In the genomic region with DNA sequence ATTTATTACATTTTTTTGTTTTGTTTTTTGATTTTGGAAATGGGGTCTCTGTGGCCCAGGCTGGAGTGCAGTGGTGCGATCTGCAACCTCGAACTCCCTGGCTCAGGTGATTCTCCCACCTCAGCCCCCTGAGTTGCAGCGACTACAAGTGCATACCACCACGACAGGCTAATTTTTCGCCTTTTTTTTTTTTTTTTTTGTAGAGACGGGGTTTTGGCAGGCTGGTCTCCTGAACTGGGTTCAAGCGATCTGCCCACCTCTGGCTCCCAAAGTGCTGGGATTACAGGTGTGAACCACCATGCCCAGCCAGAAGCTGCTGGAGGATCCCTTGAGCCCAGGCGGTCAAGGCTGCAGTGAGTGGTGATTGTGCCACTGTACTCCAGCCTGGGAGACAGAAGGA, we compare ENCODE assay signal across 11 cellular contexts. TPM values are rescaled to one million over a fixed set of nuclear protein-coding genes. Genes with fewer than 3 reads are reported as not detected.
DNase-seq lines count a peak whose midpoint lies in the region; ATAC-seq and TF ChIP-seq lines count a peak whose summit lies in the region.
"Had no signal": no experiment of that assay in that cellular context is flagged by ENCODE, and none has a peak within 500 bp of the region (broad histone marks: within the 10 kb centered on the region; RNA-seq: fewer than 3 reads in every experiment).

No MANE protein-coding gene starts in this region.

- H2AFZ ChIP-seq in ACC112 (ENCODE audit: low read length, unreplicated experiment) (no peak overlapping the region), mesenchymal stem cell (ENCODE audit: low read depth, low read length) (no peak overlapping the region)

- peak overlapping the region; percentile 7 for H3K4me3 Mint-ChIP-seq in activated T-helper 2 cell treated with anti-CD3 and anti-CD28 coated beads, Interferon-gamma antibody, Interleukin-2, Interleukin-4, amounts not matched to agents 10 μg/mL and 5 μg/mL and 100 μg/mL, durations not matched to agents 14 hours and 24 hours and 36 hours (ENCODE audit: low read depth)

- no peak overlapping the region for H3K4ac ChIP-seq in mesenchymal stem cell (ENCODE audit: low read depth in 1 of 2, low read length in 2 of 2)

- 88% methylated on average over 8 of the region's 8 CpGs for WGBS in mesenchymal stem cell
- WGBS in adrenal gland, 4 donors = 86 to 90% (median 88%) methylated on average over 8 of the region's 8 CpGs

- H3K9me3 ChIP-seq in DOHH2 (ENCODE audit: control insufficient read depth, insufficient read depth, low read length) (no peaks in the 10 kb centered on the region), mesenchymal stem cell (ENCODE audit: control insufficient read depth, low read length) (no peaks in the 10 kb centered on the region), adrenal gland (replicated peaks in 1 of 3) (no peaks in the 10 kb centered on the region)
- H3K9me3 ChIP-seq: testis had no signal

- H3K79me2 ChIP-seq in ACC112 (ENCODE audit: control insufficient read depth, insufficient read depth, low read length, unreplicated experiment) (peaks cover 63% of the 10 kb centered on the region), DOHH2 (ENCODE audit: control insufficient read depth, low read length) (peaks cover 75% of the 10 kb centered on the region)

- no peak for ATAC-seq in HG03520 (IDR thresholded peaks at IDR 0.05; ENCODE audit: unreplicated experiment)
- no peak for ATAC-seq in GM21515 (IDR thresholded peaks at IDR 0.05; ENCODE audit: unreplicated experiment)
- no peak for ATAC-seq in HG02981 (IDR thresholded peaks at IDR 0.05; ENCODE audit: unreplicated experiment)
- ATAC-seq: esophagus mucosa had no signal

- intact Hi-C loops in activated T-helper 2 cell treated with anti-CD3 and anti-CD28 coated beads, Interferon-gamma antibody, Interleukin-2, Interleukin-4, amounts not matched to agents 10 μg/mL and 5 μg/mL and 100 μg/mL, durations not matched to agents 14 hours and 24 hours and 36 hours (cut with micrococcal nuclease) = no loop called here
- intact Hi-C loops in adrenal gland (cut with DNase I) = no loop called here

- TF ChIP-seq CTCF in DOHH2 (IDR thresholded peaks at IDR 0.05; ENCODE audit: low read depth, low read length, poor library complexity, severe bottlenecking) (no peak), adrenal gland (IDR thresholded peaks at IDR 0.05) (no peak)

- H3K27me3 ChIP-seq in ACC112 (ENCODE audit: insufficient read depth, low read length) = no peaks in the 10 kb centered on the region
- no peaks in the 10 kb centered on the region for H3K27me3 ChIP-seq in DOHH2 (ENCODE audit: control insufficient read depth, low read length)
- H3K27me3 ChIP-seq in mesenchymal stem cell (ENCODE audit: control insufficient read depth in 1 of 2, insufficient read depth in 1 of 2, low read length in 2 of 2) = no peaks in the 10 kb centered on the region
- H3K27me3 ChIP-seq in adrenal gland = no peaks in the 10 kb centered on the region
- H3K27me3 ChIP-seq: testis had no signal

- peaks cover 20% of the 10 kb centered on the region for H3K4me1 Mint-ChIP-seq in activated T-helper 2 cell treated with anti-CD3 and anti-CD28 coated beads, Interferon-gamma antibody, Interleukin-2, Interleukin-4, amounts not matched to agents 10 μg/mL and 5 μg/mL and 100 μg/mL, durations not matched to agents 14 hours and 24 hours and 36 hours (ENCODE audit: low read depth)

- H3K23ac ChIP-seq in mesenchymal stem cell (ENCODE audit: low read length in 2 of 2) = no peak overlapping the region

- no peak for TF ChIP-seq POLR2A in adrenal gland (IDR thresholded peaks at IDR 0.05)

- H3K9me2 ChIP-seq in DOHH2 (replicated peaks; ENCODE audit: control insufficient read depth, low read length) = no peaks in the 10 kb centered on the region

- peak overlapping the region; percentile 93 for H3K4me2 ChIP-seq in DOHH2 (ENCODE audit: low read length)
- peak overlapping the region; percentile 45 for H3K4me2 ChIP-seq in mesenchymal stem cell (ENCODE audit: low read length, poor library complexity, severe bottlenecking)

- H3K9ac ChIP-seq in mesenchymal stem cell (ENCODE audit: low read length) = peak overlapping the region; percentile 99

- no peak overlapping the region for H2BK12ac ChIP-seq in mesenchymal stem cell (ENCODE audit: low read length in 2 of 2)

- H2AK5ac ChIP-seq in mesenchymal stem cell (ENCODE audit: low read length, severe bottlenecking) = no peak overlapping the region

- peaks cover 3% of the 10 kb centered on the region for H3K9me3 Mint-ChIP-seq in activated T-helper 2 cell treated with anti-CD3 and anti-CD28 coated beads, Interferon-gamma antibody, Interleukin-2, Interleukin-4, amounts not matched to agents 10 μg/mL and 5 μg/mL and 100 μg/mL, durations not matched to agents 14 hours and 24 hours and 36 hours

- H3K18ac ChIP-seq in mesenchymal stem cell (ENCODE audit: low read depth in 1 of 2, low read length in 2 of 2) = no peak overlapping the region

- H2BK15ac ChIP-seq in mesenchymal stem cell (ENCODE audit: low read depth, poor library complexity, severe bottlenecking) = no peak overlapping the region

- no peak overlapping the region for H4K8ac ChIP-seq in mesenchymal stem cell (ENCODE audit: low read length)

- H2BK120ac ChIP-seq in mesenchymal stem cell (ENCODE audit: low read depth, low read length) = no peak overlapping the region

- H3K36me3 ChIP-seq in ACC112 (ENCODE audit: insufficient read depth, low read length) (no peaks in the 10 kb centered on the region; the same call in 1 of the 2 replicates), DOHH2 (ENCODE audit: control insufficient read depth, low read length) (peaks cover 13% of the 10 kb centered on the region), mesenchymal stem cell (ENCODE audit: control insufficient read depth in 1 of 2, insufficient read depth in 2 of 2, low read depth in 1 of 2, low read length in 2 of 2) (peaks cover 0 to 16% of the 10 kb centered on the region in 2 experiments), adrenal gland (replicated peaks in 1 of 2) (no peaks in the 10 kb centered on the region)

- H3K4me1 ChIP-seq in ACC112 (ENCODE audit: control insufficient read depth, insufficient read depth, low read length, unreplicated experiment) (no peaks in the 10 kb centered on the region), DOHH2 (ENCODE audit: control insufficient read depth, low read length) (peaks cover 18% of the 10 kb centered on the region), mesenchymal stem cell (ENCODE audit: control insufficient read depth, insufficient read depth, low read depth, low read length) (peaks cover 7% of the 10 kb centered on the region), adrenal gland (replicated peaks in 1 of 2) (peaks cover 4 to 36% of the 10 kb centered on the region in 2 donors)

- H4K20me1 ChIP-seq in DOHH2 (ENCODE audit: control insufficient read depth, insufficient read depth, low read depth, low read length) = no peaks in the 10 kb centered on the region

- DNase-seq in activated T-helper 2 cell treated with anti-CD3 and anti-CD28 coated beads, Interferon-gamma antibody, Interleukin-2, Interleukin-4, amounts not matched to agents 10 μg/mL and 5 μg/mL and 100 μg/mL, durations not matched to agents 14 hours and 24 hours and 36 hours (ENCODE audit: low spot score) = no peak
- DNase-seq in mesenchymal stem cell = no peak
- DNase-seq in adrenal gland = no peak
- DNase-seq: DMS79 treated with DMSO at 0.1 percent for 48 hours, testis had no signal

- H3K4me3 ChIP-seq in ACC112 (ENCODE audit: low read depth, low read length) = peak overlapping the region; percentile 85
- H3K4me3 ChIP-seq in DOHH2 (ENCODE audit: low read length) = peak overlapping the region; percentile 39
- H3K4me3 ChIP-seq in mesenchymal stem cell (ENCODE audit: insufficient read depth in 1 of 2, low read depth in 1 of 2, low read length in 2 of 2) = peak overlapping the region in 1 of 2 experiments; percentile 90
- H3K4me3 ChIP-seq in adrenal gland = peak overlapping the region in 1 of 4 donors; percentile 89
- H3K4me3 ChIP-seq: testis had no signal

- H2BK5ac ChIP-seq in mesenchymal stem cell (ENCODE audit: low read depth, low read length, poor library complexity, severe bottlenecking) = no peak overlapping the region

- peaks cover 14% of the 10 kb centered on the region for H3K79me1 ChIP-seq in mesenchymal stem cell (replicated peaks; ENCODE audit: low read length, poor library complexity, severe bottlenecking)

- no peak overlapping the region for H3K14ac ChIP-seq in mesenchymal stem cell (ENCODE audit: low read length in 2 of 2)

- H3K27ac Mint-ChIP-seq in activated T-helper 2 cell treated with anti-CD3 and anti-CD28 coated beads, Interferon-gamma antibody, Interleukin-2, Interleukin-4, amounts not matched to agents 10 μg/mL and 5 μg/mL and 100 μg/mL, durations not matched to agents 14 hours and 24 hours and 36 hours = no peak overlapping the region

- H4K91ac ChIP-seq in mesenchymal stem cell (ENCODE audit: low read length) = no peak overlapping the region

- H3K27me3 Mint-ChIP-seq in activated T-helper 2 cell treated with anti-CD3 and anti-CD28 coated beads, Interferon-gamma antibody, Interleukin-2, Interleukin-4, amounts not matched to agents 10 μg/mL and 5 μg/mL and 100 μg/mL, durations not matched to agents 14 hours and 24 hours and 36 hours (ENCODE audit: low read depth) = no peaks in the 10 kb centered on the region

- H3F3A ChIP-seq in DOHH2 (ENCODE audit: control insufficient read depth, insufficient read depth) = peaks cover 5% of the 10 kb centered on the region

- H3K36me3 Mint-ChIP-seq in activated T-helper 2 cell treated with anti-CD3 and anti-CD28 coated beads, Interferon-gamma antibody, Interleukin-2, Interleukin-4, amounts not matched to agents 10 μg/mL and 5 μg/mL and 100 μg/mL, durations not matched to agents 14 hours and 24 hours and 36 hours (ENCODE audit: low read depth) = peaks cover 12% of the 10 kb centered on the region

- no peak overlapping the region for H3K27ac ChIP-seq in ACC112 (ENCODE audit: low read depth, low read length)
- H3K27ac ChIP-seq in DOHH2 (ENCODE audit: low read depth, low read length) = no peak overlapping the region
- H3K27ac ChIP-seq in mesenchymal stem cell (ENCODE audit: low read length, poor library complexity, severe bottlenecking) = no peak overlapping the region
- no peak overlapping the region for H3K27ac ChIP-seq in adrenal gland
- H3K27ac ChIP-seq: testis had no signal

RNA-seq across cellular contexts. Expression of a gene that starts 2.3 kb away (rescaled TPM):
- 33.0 and 37.6 TPM in 2 replicates for total RNA-seq in activated T-helper 2 cell treated with anti-CD3 and anti-CD28 coated beads, Interferon-gamma antibody, Interleukin-2, Interleukin-4, amounts not matched to agents 10 μg/mL and 5 μg/mL and 100 μg/mL, durations not matched to agents 14 hours and 24 hours and 36 hours
- polyA plus RNA-seq in mesenchymal stem cell (2013, experiment 1 of 2) = 14.9 TPM
- polyA plus RNA-seq in mesenchymal stem cell (2013, experiment 2 of 2) = 14.4 TPM
- 10 to 100 TPM; 20.9 to 78.2 (median 45.6) TPM for total RNA-seq in adrenal gland
- 10 to 100 TPM; 13.9 to 29.5 (median 16.3) TPM for polyA plus RNA-seq in adrenal gland
